In genomic region chr16:66536525-66536924, GRCh38 we compare ENCODE assay signal across 1 cellular context.
TF ChIP-seq lines count a peak whose summit lies in the region.

No MANE protein-coding gene starts in this region.

TF ChIP-seq in HCT116, 20 proteins besides CTCF, POLR2A, EP300 and RAD21 (continued from another document):
- TF ChIP-seq, protein P1, sequence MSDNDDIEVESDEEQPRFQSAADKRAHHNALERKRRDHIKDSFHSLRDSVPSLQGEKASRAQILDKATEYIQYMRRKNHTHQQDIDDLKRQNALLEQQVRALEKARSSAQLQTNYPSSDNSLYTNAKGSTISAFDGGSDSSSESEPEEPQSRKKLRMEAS (IDR thresholded peaks at IDR 0.05): no peak
- no peak for TF ChIP-seq POLR2AphosphoS5 (IDR thresholded peaks at IDR 0.05; ENCODE audit: low read depth, low read length)
- no peak for TF ChIP-seq REST (IDR thresholded peaks at IDR 0.05; ENCODE audit: low read depth)
- TF ChIP-seq, protein P2, sequence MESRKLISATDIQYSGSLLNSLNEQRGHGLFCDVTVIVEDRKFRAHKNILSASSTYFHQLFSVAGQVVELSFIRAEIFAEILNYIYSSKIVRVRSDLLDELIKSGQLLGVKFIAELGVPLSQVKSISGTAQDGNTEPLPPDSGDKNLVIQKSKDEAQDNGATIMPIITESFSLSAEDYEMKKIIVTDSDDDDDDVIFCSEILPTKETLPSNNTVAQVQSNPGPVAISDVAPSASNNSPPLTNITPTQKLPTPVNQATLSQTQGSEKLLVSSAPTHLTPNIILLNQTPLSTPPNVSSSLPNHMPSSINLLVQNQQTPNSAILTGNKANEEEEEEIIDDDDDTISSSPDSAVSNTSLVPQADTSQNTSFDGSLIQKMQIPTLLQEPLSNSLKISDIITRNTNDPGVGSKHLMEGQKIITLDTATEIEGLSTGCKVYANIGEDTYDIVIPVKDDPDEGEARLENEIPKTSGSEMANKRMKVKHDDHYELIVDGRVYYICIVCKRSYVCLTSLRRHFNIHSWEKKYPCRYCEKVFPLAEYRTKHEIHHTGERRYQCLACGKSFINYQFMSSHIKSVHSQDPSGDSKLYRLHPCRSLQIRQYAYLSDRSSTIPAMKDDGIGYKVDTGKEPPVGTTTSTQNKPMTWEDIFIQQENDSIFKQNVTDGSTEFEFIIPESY (IDR thresholded peaks at IDR 0.05; ENCODE audit: extremely low read depth, insufficient replicate concordance, low read length): no peak
- no peak for TF ChIP-seq CEBPB (IDR thresholded peaks at IDR 0.05; ENCODE audit: low read depth)
- TF ChIP-seq ATF3 (IDR thresholded peaks at IDR 0.05): no peak
- TF ChIP-seq ZNF274 (IDR thresholded peaks at IDR 0.05; ENCODE audit: low read depth, low read length): no peak
- no peak for TF ChIP-seq SRF (IDR thresholded peaks at IDR 0.05; ENCODE audit: low read depth)
- TF ChIP-seq JUND (IDR thresholded peaks at IDR 0.05): no peak
- TF ChIP-seq TCF7L2 (IDR thresholded peaks at IDR 0.05; ENCODE audit: borderline replicate concordance, extremely low read depth, insufficient read depth, insufficient read length): no peak
- no peak for TF ChIP-seq ELF1 (IDR thresholded peaks at IDR 0.05; ENCODE audit: borderline replicate concordance, low read depth)
- TF ChIP-seq FOSL1 (IDR thresholded peaks at IDR 0.05; ENCODE audit: low read depth): no peak
- TF ChIP-seq ZFX (IDR thresholded peaks at IDR 0.05): no peak
- no peak for TF ChIP-seq EZH2 (IDR thresholded peaks at IDR 0.05)
- TF ChIP-seq SIN3A (IDR thresholded peaks at IDR 0.05; ENCODE audit: low read depth): no peak
- no peak for TF ChIP-seq SP1 (IDR thresholded peaks at IDR 0.05; ENCODE audit: low read depth)
TF ChIP-seq in HCT116: peak in this region for 0.
